ENCODE assay signal across 30 cellular contexts in the genomic region with DNA sequence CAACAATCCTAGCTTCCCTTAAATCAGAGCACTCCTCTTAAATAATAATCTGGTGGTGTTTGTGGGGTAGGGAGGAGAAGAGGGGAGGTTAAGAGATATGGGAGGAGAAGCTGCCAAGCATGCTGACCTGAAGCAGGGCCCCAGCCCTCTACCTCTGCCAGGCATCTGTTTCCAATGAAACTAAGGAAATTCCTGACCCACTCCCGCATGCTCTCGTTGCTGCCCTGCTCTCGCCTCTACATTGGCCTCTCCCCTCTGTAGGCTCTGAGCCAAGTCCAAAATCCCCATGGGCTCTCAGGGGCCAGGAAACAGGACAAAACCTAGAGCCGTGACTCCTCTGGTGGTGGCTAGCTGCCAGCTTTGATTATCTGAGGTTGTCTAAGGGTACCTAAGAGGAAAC.
"Had no signal": no experiment of that assay in that cellular context is flagged by ENCODE, and none has a peak within 500 bp of the region (broad histone marks: within the 10 kb centered on the region; RNA-seq: fewer than 3 reads in every experiment).

No MANE protein-coding gene starts in this region.

- DNase-seq: activated CD4-positive, alpha-beta T cell treated with anti-CD3 and anti-CD28 coated beads for 4 hours; activated CD4-positive, alpha-beta T cell treated with anti-CD3 and anti-CD28 coated beads, Interleukin-2, amount 50 U/mL, for 4 hours; activated CD4-positive, CD25-positive, alpha-beta regulatory T cell; activated CD8-positive, alpha-beta memory T cell treated with anti-CD3 and anti-CD28 coated beads, Interleukin-2, amount 50 U/mL, for 4 hours; activated gamma-delta T cell; activated naive CD4-positive, alpha-beta T cell treated with anti-CD3 and anti-CD28 coated beads, Interleukin-2, amount 10 ng/mL, durations not matched to agents 7 days and 5 days; activated naive CD8-positive, alpha-beta T cell treated with anti-CD3 and anti-CD28 coated beads, Interleukin-2, amount 10 ng/mL, durations not matched to agents 7 days and 5 days; activated T-cell treated with anti-CD3 and anti-CD28 coated beads, Interleukin-2, amount 50 U/mL, for 24 hours; amniotic stem cell; brain microvascular endothelial cell; dorsolateral prefrontal cortex; effector memory CD4-positive, alpha-beta T cell; erythroblast; foreskin melanocyte; kidney glomerular epithelial cell; left lung; lower lobe of right lung; mesenchymal stem cell; natural killer cell; stimulated activated CD4-positive, alpha-beta T cell treated with anti-CD3 and anti-CD28 coated beads, Interleukin-1b, Interleukin-23, amount 100 ng/mL, for 48 hours; stimulated activated naive B cell treated with anti-CD40 and anti-IgM and Interleukin-4, amounts not matched to agents 10 μg/mL and 1 μg/mL and 100 μg/mL, for 72 hours; stomach; T-helper 1 cell; thyroid gland; upper lobe of left lung had no signal

- H3K4me1 Mint-ChIP-seq: activated naive CD4-positive, alpha-beta T cell treated with anti-CD3 and anti-CD28 coated beads, Interleukin-2, amount 10 ng/mL, durations not matched to agents 7 days and 5 days; activated naive CD8-positive, alpha-beta T cell treated with anti-CD3 and anti-CD28 coated beads, Interleukin-2, amount 10 ng/mL, durations not matched to agents 7 days and 5 days; natural killer cell; stimulated activated naive B cell treated with anti-CD40 and anti-IgM and Interleukin-4, amounts not matched to agents 10 μg/mL and 1 μg/mL and 100 μg/mL, for 72 hours had no signal

- H3K4me1 ChIP-seq: left lung, lower lobe of right lung, stomach, thyroid gland, upper lobe of left lung, vagina had no signal

- H3K4me3 Mint-ChIP-seq: activated naive CD4-positive, alpha-beta T cell treated with anti-CD3 and anti-CD28 coated beads, Interleukin-2, amount 10 ng/mL, durations not matched to agents 7 days and 5 days; activated naive CD8-positive, alpha-beta T cell treated with anti-CD3 and anti-CD28 coated beads, Interleukin-2, amount 10 ng/mL, durations not matched to agents 7 days and 5 days; activated T-cell treated with anti-CD3 and anti-CD28 coated beads, Interleukin-2, amount 50 U/mL, for 24 hours; natural killer cell; stimulated activated naive B cell treated with anti-CD40 and anti-IgM and Interleukin-4, amounts not matched to agents 10 μg/mL and 1 μg/mL and 100 μg/mL, for 72 hours had no signal

- H3K27ac ChIP-seq: brain microvascular endothelial cell, coronary artery, dorsolateral prefrontal cortex, heart right ventricle, left lung, lower lobe of right lung, stomach, thyroid gland, upper lobe of left lung, vagina had no signal

- H3K27me3 Mint-ChIP-seq: activated naive CD4-positive, alpha-beta T cell treated with anti-CD3 and anti-CD28 coated beads, Interleukin-2, amount 10 ng/mL, durations not matched to agents 7 days and 5 days; activated naive CD8-positive, alpha-beta T cell treated with anti-CD3 and anti-CD28 coated beads, Interleukin-2, amount 10 ng/mL, durations not matched to agents 7 days and 5 days; activated T-cell treated with anti-CD3 and anti-CD28 coated beads, Interleukin-2, amount 50 U/mL, for 24 hours; progenitor cell of endocrine pancreas; stimulated activated naive B cell treated with anti-CD40 and anti-IgM and Interleukin-4, amounts not matched to agents 10 μg/mL and 1 μg/mL and 100 μg/mL, for 72 hours had no signal

- H3K9me3 ChIP-seq: lower lobe of right lung, thyroid gland, vagina had no signal

- H3K27ac Mint-ChIP-seq: activated naive CD4-positive, alpha-beta T cell treated with anti-CD3 and anti-CD28 coated beads, Interleukin-2, amount 10 ng/mL, durations not matched to agents 7 days and 5 days; activated naive CD8-positive, alpha-beta T cell treated with anti-CD3 and anti-CD28 coated beads, Interleukin-2, amount 10 ng/mL, durations not matched to agents 7 days and 5 days; activated T-cell treated with anti-CD3 and anti-CD28 coated beads, Interleukin-2, amount 50 U/mL, for 24 hours; natural killer cell; progenitor cell of endocrine pancreas; stimulated activated naive B cell treated with anti-CD40 and anti-IgM and Interleukin-4, amounts not matched to agents 10 μg/mL and 1 μg/mL and 100 μg/mL, for 72 hours had no signal

- H3K36me3 ChIP-seq: brain microvascular endothelial cell, heart right ventricle, left lung, lower lobe of right lung, stomach, thyroid gland, upper lobe of left lung, vagina had no signal

- H3K4me3 ChIP-seq: coronary artery, dorsolateral prefrontal cortex, heart right ventricle, left lung, lower lobe of right lung, smooth muscle cell, stomach, thyroid gland, upper lobe of left lung, vagina had no signal

- H3K27me3 ChIP-seq: brain microvascular endothelial cell, heart right ventricle, left lung, stomach, thyroid gland, upper lobe of left lung, vagina had no signal

- H3K4me2 ChIP-seq: smooth muscle cell had no signal

- H3K36me3 Mint-ChIP-seq: activated naive CD4-positive, alpha-beta T cell treated with anti-CD3 and anti-CD28 coated beads, Interleukin-2, amount 10 ng/mL, durations not matched to agents 7 days and 5 days; activated naive CD8-positive, alpha-beta T cell treated with anti-CD3 and anti-CD28 coated beads, Interleukin-2, amount 10 ng/mL, durations not matched to agents 7 days and 5 days; natural killer cell; stimulated activated naive B cell treated with anti-CD40 and anti-IgM and Interleukin-4, amounts not matched to agents 10 μg/mL and 1 μg/mL and 100 μg/mL, for 72 hours had no signal
